Comparison of ENCODE assay signal across 19 cellular contexts in the genomic region with DNA sequence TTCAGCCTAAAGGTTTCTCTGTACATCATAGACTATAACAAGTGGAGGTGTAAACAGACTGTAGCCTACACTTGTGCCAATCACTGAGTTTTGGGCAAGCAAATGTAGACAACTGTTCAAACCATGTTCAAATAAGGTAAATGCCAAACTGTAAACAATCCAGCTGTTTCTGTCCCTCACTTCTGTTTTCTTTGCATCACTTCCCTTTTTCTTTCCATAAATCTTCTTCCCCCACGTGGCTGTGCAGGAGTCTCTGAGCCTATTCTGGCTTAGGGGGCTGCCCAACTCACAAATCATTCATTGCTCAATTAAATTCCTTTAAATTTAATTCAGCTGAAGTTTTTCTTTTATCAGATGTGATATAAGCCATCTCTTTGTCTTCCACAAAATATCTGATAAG.
"Had no signal": no experiment of that assay in that cellular context is flagged by ENCODE, and none has a peak within 500 bp of the region (broad histone marks: within the 10 kb centered on the region; RNA-seq: fewer than 3 reads in every experiment).

No MANE protein-coding gene starts in this region.

- H3K27ac Mint-ChIP-seq: activated CD4-positive, alpha-beta T cell treated with anti-CD3 and anti-CD28 coated beads, Interleukin-2, amount 10 ng/mL, durations not matched to agents 7 days and 5 days; activated naive CD4-positive, alpha-beta T cell treated with anti-CD3 and anti-CD28 coated beads, Interleukin-2, amount 50 U/mL, for 72 hours; activated T-cell treated with anti-CD3 and anti-CD28 coated beads, Interleukin-2, amount 50 U/mL, for 72 hours; naive B cell; neural progenitor cell had no signal

- H3K9me3 ChIP-seq: gastroesophageal sphincter, vagina had no signal

- H3K9ac ChIP-seq: neural progenitor cell, parathyroid adenoma had no signal

- H3K4me1 Mint-ChIP-seq: activated CD4-positive, alpha-beta T cell treated with anti-CD3 and anti-CD28 coated beads, Interleukin-2, amount 10 ng/mL, durations not matched to agents 7 days and 5 days; naive B cell had no signal

- H3K36me3 ChIP-seq: cardiac muscle cell, gastroesophageal sphincter, neural progenitor cell, tibial nerve, vagina had no signal

- H3K4me2 ChIP-seq: hepatocyte, neural progenitor cell had no signal

- H3K27me3 ChIP-seq: cardiac muscle cell, gastroesophageal sphincter, hepatocyte, neural progenitor cell, tibial nerve, vagina had no signal

- H3K4me1 ChIP-seq: gastroesophageal sphincter, neural progenitor cell, parathyroid adenoma, tibial nerve, vagina had no signal

- H2AFZ ChIP-seq: hepatocyte, neural progenitor cell, parathyroid adenoma had no signal

- H3K27ac ChIP-seq: cardiac muscle cell, gastroesophageal sphincter, hepatocyte, neural progenitor cell, parathyroid adenoma, tibial nerve, vagina had no signal

- DNase-seq: activated CD4-positive, alpha-beta T cell treated with anti-CD3 and anti-CD28 coated beads, Interleukin-2, amount 10 ng/mL, durations not matched to agents 7 days and 5 days; activated CD4-positive, CD25-positive, alpha-beta regulatory T cell; activated CD8-positive, alpha-beta memory T cell treated with anti-CD3 and anti-CD28 coated beads, Interleukin-2, amount 50 U/mL, for 48 hours; activated gamma-delta T cell; activated T-cell treated with anti-CD3 and anti-CD28 coated beads, Interleukin-2, amount 50 U/mL, for 72 hours; islet precursor cell; mammary epithelial cell; naive B cell; retina; stimulated activated CD4-positive, alpha-beta T cell treated with anti-CD3 and anti-CD28 coated beads, Interleukin-2, amount 100 ng/mL, for 48 hours; stimulated activated naive CD4-positive, alpha-beta T cell had no signal

- H3K4me3 ChIP-seq: cardiac muscle cell, gastroesophageal sphincter, hepatocyte, neural progenitor cell, tibial nerve, vagina had no signal

- H3K4me3 Mint-ChIP-seq: activated CD4-positive, alpha-beta T cell treated with anti-CD3 and anti-CD28 coated beads, Interleukin-2, amount 10 ng/mL, durations not matched to agents 7 days and 5 days; activated T-cell treated with anti-CD3 and anti-CD28 coated beads, Interleukin-2, amount 50 U/mL, for 72 hours; neural progenitor cell had no signal
